In the genomic region with DNA sequence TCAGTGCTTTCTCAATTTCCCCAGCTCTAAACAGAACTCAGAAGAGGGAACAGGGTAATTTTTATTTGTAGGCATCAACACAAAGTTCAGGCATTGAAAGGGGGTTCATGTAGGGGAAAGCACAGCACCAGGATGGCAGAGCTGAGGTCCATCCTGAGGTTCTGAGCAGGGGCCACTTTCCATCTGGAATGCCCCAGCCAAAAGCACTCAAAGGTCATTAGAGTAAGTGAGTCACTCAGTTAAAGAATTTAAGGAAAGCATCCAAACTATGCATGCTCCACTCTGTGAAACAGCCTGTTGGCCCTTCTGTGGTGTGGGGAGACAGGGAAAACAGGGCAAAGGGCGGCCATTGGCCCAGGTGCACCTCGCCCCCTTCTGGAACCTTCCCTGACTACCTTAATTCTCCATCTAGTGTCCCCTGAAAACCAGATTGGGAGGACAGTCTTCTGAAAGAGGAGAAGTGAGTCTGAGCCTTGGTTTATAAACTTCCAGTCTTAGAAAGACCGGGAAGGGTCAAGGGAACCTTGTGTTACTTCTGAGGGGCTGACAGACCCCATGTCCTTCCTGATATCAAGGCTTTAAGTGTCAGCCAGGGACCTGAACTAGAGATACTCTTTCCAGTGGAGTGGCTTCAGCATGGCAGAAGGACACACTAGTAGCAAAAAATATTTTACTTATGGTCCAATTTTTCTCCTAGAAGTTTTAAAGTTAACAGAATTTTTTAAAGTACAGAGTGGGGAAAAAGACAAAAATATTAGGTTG, we compare ENCODE assay signal across 10 cellular contexts.
DNase-seq lines count a peak whose midpoint lies in the region; ATAC-seq and TF ChIP-seq lines count a peak whose summit lies in the region.
"Had no signal": no experiment of that assay in that cellular context is flagged by ENCODE, and none has a peak within 500 bp of the region (broad histone marks: within the 10 kb centered on the region; RNA-seq: fewer than 3 reads in every experiment).

No MANE protein-coding gene starts in this region.

- 42 to 44% methylated on average over 3 of the region's 3 CpGs for WGBS in GM23248 (ENCODE audit: low coverage in 1 of 2, low lambda C conversion rate in 2 of 2, missing lambda C conversion rate in 2 of 2), 2 experiments
- 78 to 86% (median 81%) methylated on average over 3 of the region's 3 CpGs for WGBS in heart left ventricle, 4 donors

- CTCF ChIA-PET in T-cell (lab: Charles Lee) = no interaction called here

- peak overlapping the region; percentile 72 for H3K4me2 ChIP-seq in GM23248 (ENCODE audit: unreplicated experiment)

- peak; percentile 47 to 75 (median 60) for ATAC-seq in heart left ventricle
- ATAC-seq in T-cell (replicated peaks in 1 of 4) = no peak

- no peaks in the 10 kb centered on the region for H4K20me1 ChIP-seq in GM23248 (ENCODE audit: insufficient read depth)

- H3F3A ChIP-seq in GM23248 (ENCODE audit: insufficient read depth) = peaks cover 32% of the 10 kb centered on the region

- H3K27ac ChIP-seq in GM23248 (peak overlapping the region; percentile 95), heart left ventricle (peak overlapping the region in 1 of 12 donors; percentile 37), caudate nucleus (ENCODE audit: low read depth, low read length) (no peak overlapping the region)

- 0 out of 2 replicates have a peak overlapping the region, but pooled peaks have one; percentile 10 for H3K4me3 ChIP-seq in GM23248
- no peak overlapping the region for H3K4me3 ChIP-seq in heart left ventricle
- H3K4me3 ChIP-seq in retinal pigment epithelial cell (ENCODE audit: low read length) = no peak overlapping the region

- no peaks in the 10 kb centered on the region for H3K9me2 ChIP-seq in GM23248 (ENCODE audit: insufficient read depth)

- TF ChIP-seq POLR2A in heart left ventricle (IDR thresholded peaks at IDR 0.05) = no peak

- H3K27me3 ChIP-seq in GM23248 (replicated peaks; ENCODE audit: insufficient read depth) = no peaks in the 10 kb centered on the region
- H3K27me3 ChIP-seq in heart left ventricle = no peaks in the 10 kb centered on the region

- in situ Hi-C loops in GM23248 (cut with MboI) = no loop called here

- H2AFZ ChIP-seq in GM23248 = no peak overlapping the region

- peaks cover 0 to 5% of the 10 kb centered on the region in 2 donors for H3K27me3 Mint-ChIP-seq in T-cell

- TF ChIP-seq CTCF in heart left ventricle (IDR thresholded peaks at IDR 0.05) = no peak
- peak; percentile 11 for TF ChIP-seq CTCF in retinal pigment epithelial cell (conservative IDR thresholded peaks at IDR 0.05; ENCODE audit: low read depth, low read length)

- H3K9me3 Mint-ChIP-seq in T-cell = no peaks in the 10 kb centered on the region
- H3K9me3 Mint-ChIP-seq: activated T-helper 1 cell treated with anti-CD3 and anti-CD28 coated beads, Interleukin-12 subunit alpha, Interleukin-12 subunit beta, Interleukin-2, Interleukin-4 antibody, amounts not matched to agents 30 ng/mL and 10 ng/mL and 1 ng/mL, durations not matched to agents 14 hours and 24 hours and 36 hours had no signal

- no peak overlapping the region for H3K4me3 Mint-ChIP-seq in T-cell
- H3K4me3 Mint-ChIP-seq: activated T-helper 1 cell treated with anti-CD3 and anti-CD28 coated beads, Interleukin-12 subunit alpha, Interleukin-12 subunit beta, Interleukin-2, Interleukin-4 antibody, amounts not matched to agents 30 ng/mL and 10 ng/mL and 1 ng/mL, durations not matched to agents 14 hours and 24 hours and 36 hours had no signal

- intact Hi-C loops in heart left ventricle (cut with DNase I) = no loop called here

- H3K4me1 ChIP-seq in GM23248 (ENCODE audit: insufficient read depth) = peaks cover 54% of the 10 kb centered on the region
- peaks cover 0 to 12% (median 6%) of the 10 kb centered on the region in 12 donors for H3K4me1 ChIP-seq in heart left ventricle

- H3K9me3 ChIP-seq in GM23248 (ENCODE audit: low read depth) (no peaks in the 10 kb centered on the region), heart left ventricle (no peaks in the 10 kb centered on the region)

- H3K79me2 ChIP-seq in GM23248 (ENCODE audit: insufficient read depth) = peaks cover 16% of the 10 kb centered on the region

- no peaks in the 10 kb centered on the region for H3K4me1 Mint-ChIP-seq in T-cell

- DNase-seq in GM23248 (peak; percentile 92), SW480 (ENCODE audit: low spot score) (peak; percentile 88), heart left ventricle (no peak), retinal pigment epithelial cell (ENCODE audit: low read depth) (peak; percentile 78), caudate nucleus (lab: John Stamatoyannopoulos, UW) (no peak), T-cell (no peak), globus pallidus (ENCODE audit: low spot score) (no peak)
- no peak for DNase-seq in activated CD4-positive, alpha-beta T cell treated with anti-CD3 and anti-CD28 coated beads for 4 hours
- DNase-seq: MM.1S had no signal

- peaks cover 17% of the 10 kb centered on the region; the same call in 1 of the 2 replicates for H3K36me3 ChIP-seq in GM23248 (ENCODE audit: low read depth)
- H3K36me3 ChIP-seq in heart left ventricle = no peaks in the 10 kb centered on the region

- H3K9ac ChIP-seq in GM23248 = peak overlapping the region; percentile 60

- POLR2A ChIA-PET in T-cell (lab: Charles Lee) = no interaction called here

- H3K36me3 Mint-ChIP-seq in T-cell = no peaks in the 10 kb centered on the region

- H3K27ac Mint-ChIP-seq in T-cell = no peak overlapping the region
- H3K27ac Mint-ChIP-seq: activated T-helper 1 cell treated with anti-CD3 and anti-CD28 coated beads, Interleukin-12 subunit alpha, Interleukin-12 subunit beta, Interleukin-2, Interleukin-4 antibody, amounts not matched to agents 30 ng/mL and 10 ng/mL and 1 ng/mL, durations not matched to agents 14 hours and 24 hours and 36 hours had no signal

Comparison
In these comparisons a context has a peak if more than half of its experiments do, and no peak if none do; other contexts are left out.
1. DNase-seq: peak in GM23248 (single experiment), SW480 (single experiment) and retinal pigment epithelial cell (single experiment); none in heart left ventricle (0 of 5), caudate nucleus (0 of 61), T-cell (0 of 34), activated CD4-positive, alpha-beta T cell treated with anti-CD3 and anti-CD28 coated beads for 4 hours (0 of 2) and globus pallidus (single experiment).
2. ATAC-seq: peak in heart left ventricle (4 of 4); none in T-cell (0 of 4).